8 cellular contexts compared by ENCODE assay signal in genomic region chr5:132655821-132656773, GRCh38. TPM values are rescaled to one million over a fixed set of nuclear protein-coding genes. Genes with fewer than 3 reads are reported as not detected.
DNase-seq lines count a peak whose midpoint lies in the region; TF ChIP-seq lines count a peak whose summit lies in the region.

No MANE protein-coding gene starts in this region.

- H3K27ac ChIP-seq in GM23248 (no peak overlapping the region), right atrium auricular region (no peak overlapping the region), skin epidermis (no peak overlapping the region)

- WGBS in GM23248 (ENCODE audit: low coverage in 1 of 2, low lambda C conversion rate in 2 of 2, missing lambda C conversion rate in 2 of 2), 2 experiments: 5 to 8% methylated on average over 80 to 85 of the region's 92 CpGs
- 5 to 8% methylated on average over 35 to 78 of the region's 92 CpGs for WGBS in lower leg skin, 2 donors

- peak overlapping the region; percentile 6; the same call in 1 of the 2 replicates for H3K9ac ChIP-seq in GM23248

- peak overlapping the region; percentile 83 for H2AFZ ChIP-seq in GM23248

- POLR2A ChIA-PET in AG04449 (lab: Yijun Ruan, JAX): no interaction called here

- peak overlapping the region; percentile 75 for H3K4me2 ChIP-seq in GM23248 (ENCODE audit: unreplicated experiment)

- no peaks in the 10 kb centered on the region for H3K79me2 ChIP-seq in GM23248 (ENCODE audit: insufficient read depth)

- no peaks in the 10 kb centered on the region for H3F3A ChIP-seq in GM23248 (ENCODE audit: insufficient read depth)

- DNase-seq in AG04449 (ENCODE audit: low read depth, low spot score) (no peak), GM23248 (peak; percentile 47), activated gamma-delta T cell treated with Interleukin-2 at 50 U/mL for 16 hours (peak; percentile 23), right atrium auricular region (ENCODE audit: low spot score) (no peak), lower leg skin (ENCODE audit: low spot score in 2 of 2) (no peak), NCI-H2196 treated with DMSO at 0.1 percent for 48 hours (lab: John Stamatoyannopoulos, UW; ENCODE audit: unreplicated experiment) (no peak), NCI-H2171 treated with DMSO at 0.1 percent for 48 hours (lab: John Stamatoyannopoulos, UW) (no peak)

- H4K20me1 ChIP-seq in GM23248 (ENCODE audit: insufficient read depth): no peaks in the 10 kb centered on the region

- TF ChIP-seq POLR2A in lower leg skin (IDR thresholded peaks at IDR 0.05): no peak

- intact Hi-C loops in lower leg skin (cut with DNase I; ENCODE audit: low total_unique reads): no loop called here

- CTCF ChIA-PET in AG04449 (lab: Yijun Ruan, JAX): interaction anchor here (1.3 kb wide), 1 partner anchor 165 kb away, joined by 3 read pairs; no protein-coding TSS in a partner anchor

- no peaks in the 10 kb centered on the region for H3K9me2 ChIP-seq in GM23248 (ENCODE audit: insufficient read depth)

- H3K9me3 ChIP-seq in GM23248 (ENCODE audit: low read depth) (no peaks in the 10 kb centered on the region), right atrium auricular region (no peaks in the 10 kb centered on the region)

- peak; percentile 32 for TF ChIP-seq CTCF in AG04449 (IDR thresholded peaks at IDR 0.05; ENCODE audit: insufficient read depth, low read length, missing control alignments)
- peak in 1 of 2 donors; percentile 21 for TF ChIP-seq CTCF in right atrium auricular region (IDR thresholded peaks at IDR 0.05)
- no peak for TF ChIP-seq CTCF in lower leg skin (IDR thresholded peaks at IDR 0.05)

- H3K27me3 ChIP-seq in GM23248 (replicated peaks; ENCODE audit: insufficient read depth) (peaks cover 11% of the 10 kb centered on the region; the same call in 1 of the 2 replicates), right atrium auricular region (peaks cover 4 to 10% of the 10 kb centered on the region in 2 donors)

- in situ Hi-C loops in GM23248 (cut with MboI): no loop called here

- H3K36me3 ChIP-seq in GM23248 (ENCODE audit: low read depth): no peaks in the 10 kb centered on the region
- no peaks in the 10 kb centered on the region for H3K36me3 ChIP-seq in right atrium auricular region

- peak overlapping the region; percentile 49 for H3K4me3 ChIP-seq in AG04449 (ENCODE audit: low read depth, low read length)
- peak overlapping the region; percentile 67 for H3K4me3 ChIP-seq in GM23248
- H3K4me3 ChIP-seq in right atrium auricular region: peak overlapping the region; percentile 15 to 48
- H3K4me3 ChIP-seq in skin epidermis: peak overlapping the region in 6 of 7 experiments; percentile 5 to 33 (median 18)
- no peak overlapping the region for H3K4me3 ChIP-seq in lower leg skin (ENCODE audit: low read depth, poor library complexity, severe bottlenecking)

- no peaks in the 10 kb centered on the region for H3K4me1 ChIP-seq in GM23248 (ENCODE audit: insufficient read depth)
- H3K4me1 ChIP-seq in right atrium auricular region: peaks cover 0 to 13% of the 10 kb centered on the region in 2 donors

RNA-seq across cellular contexts. Expression of gene IL13, which starts 1.9 kb away (rescaled TPM):
- not detected in 2 replicates for total RNA-seq in GM23248 (2014; rRNA removed; shearing (Covaris generic))
- not detected in 2 replicates for polyA plus RNA-seq in GM23248 (2016; fragmentation: Nextera tagmentation; extraction: Ambion mirVana)
- not detected for total RNA-seq in right atrium auricular region
- total RNA-seq in lower leg skin: not detected

RNA-seq across cellular contexts. Expression of gene IL4, which starts 17.7 kb away (rescaled TPM):
- total RNA-seq in GM23248 (2014; rRNA removed; shearing (Covaris generic)): not detected in 2 replicates
- polyA plus RNA-seq in GM23248 (2016; fragmentation: Nextera tagmentation; extraction: Ambion mirVana): 0.34 TPM in 1 of 2 replicates, not detected in the other
- total RNA-seq in right atrium auricular region (not detected), lower leg skin (not detected)

Comparison
In these comparisons a context has a peak if more than half of its experiments do, and no peak if none do; other contexts are left out.
1. DNase-seq: peak in GM23248 (single experiment) and activated gamma-delta T cell treated with Interleukin-2 at 50 U/mL for 16 hours (single experiment); none in AG04449 (single experiment), right atrium auricular region (single experiment), lower leg skin (0 of 2), NCI-H2196 treated with DMSO at 0.1 percent for 48 hours (single experiment) and NCI-H2171 treated with DMSO at 0.1 percent for 48 hours (single experiment).